Comparison of ENCODE assay signal across 9 cellular contexts in the genomic region with DNA sequence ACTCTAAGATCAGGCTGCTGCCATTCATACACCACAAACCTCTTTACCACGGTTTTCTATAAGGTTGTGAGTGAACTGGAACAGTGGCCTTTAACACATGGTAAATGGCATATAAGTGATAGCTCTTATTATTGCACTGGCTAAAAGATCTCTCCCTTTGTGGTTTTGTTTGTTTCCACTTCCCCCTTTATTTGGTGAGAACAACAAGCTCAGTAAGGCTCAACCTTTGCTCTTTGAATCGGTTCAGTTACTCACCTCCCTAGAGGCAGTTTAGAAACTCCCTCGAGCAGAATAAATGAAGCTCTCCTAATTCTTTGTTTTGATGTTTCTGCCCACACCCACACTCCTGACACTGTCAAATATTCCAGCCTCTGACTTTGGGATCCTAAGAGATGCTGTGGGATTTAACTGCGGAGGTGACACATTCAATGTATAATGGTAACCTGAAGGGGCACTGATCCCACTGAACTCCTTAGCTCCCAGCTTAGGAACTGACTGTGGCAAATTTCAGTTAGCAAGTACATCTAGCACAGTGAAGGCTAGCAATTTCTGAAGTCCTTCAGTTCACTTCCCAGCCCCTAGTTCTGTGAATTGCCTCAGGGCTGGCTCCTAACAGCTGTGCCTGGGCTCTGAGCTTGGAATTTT. TPM values are rescaled to one million over a fixed set of nuclear protein-coding genes. Genes with fewer than 3 reads are reported as not detected.
DNase-seq lines count a peak whose midpoint lies in the region; ATAC-seq, FAIRE-seq and TF ChIP-seq lines count a peak whose summit lies in the region.
"Had no signal": no experiment of that assay in that cellular context is flagged by ENCODE, and none has a peak within 500 bp of the region (broad histone marks: within the 10 kb centered on the region; RNA-seq: fewer than 3 reads in every experiment).

No MANE protein-coding gene starts in this region.

- WGBS in esophagus squamous epithelium, 2 donors, result 25 to 29% methylated on average over 4 of the region's 4 CpGs

- TF ChIP-seq CTCF in type B pancreatic cell (conservative IDR thresholded peaks at IDR 0.05) (peak; percentile 29), D721Med (IDR thresholded peaks at IDR 0.05; ENCODE audit: insufficient read depth, missing control alignments) (no peak), esophagus squamous epithelium (IDR thresholded peaks at IDR 0.05) (no peak)

- no peaks in the 10 kb centered on the region for H3K9me3 ChIP-seq in T-helper 17 cell (ENCODE audit: control insufficient read depth, low read length, poor library complexity, severe bottlenecking)
- H3K9me3 ChIP-seq in esophagus squamous epithelium, result no peaks in the 10 kb centered on the region
- H3K9me3 ChIP-seq: thyroid gland had no signal

- H3K27me3 ChIP-seq in esophagus squamous epithelium, result no peaks in the 10 kb centered on the region
- H3K27me3 ChIP-seq: thyroid gland had no signal

- H3K27ac ChIP-seq in esophagus squamous epithelium, result no peak overlapping the region
- H3K27ac ChIP-seq: thyroid gland had no signal

- H3K27ac Mint-ChIP-seq in stimulated activated naive CD8-positive, alpha-beta T cell treated with anti-CD3 and anti-CD28 coated beads, Interleukin-15, amount 100 ng/mL, for 72 hours, result no peak overlapping the region
- H3K27ac Mint-ChIP-seq in T-helper 17 cell (no peak overlapping the region), type B pancreatic cell (no peak overlapping the region)

- H3K4me3 Mint-ChIP-seq in stimulated activated naive CD8-positive, alpha-beta T cell treated with anti-CD3 and anti-CD28 coated beads, Interleukin-15, amount 100 ng/mL, for 72 hours, result no peak overlapping the region
- no peak overlapping the region for H3K4me3 Mint-ChIP-seq in T-helper 17 cell
- H3K4me3 Mint-ChIP-seq in type B pancreatic cell, result no peak overlapping the region

- no peak overlapping the region for H3K4me3 ChIP-seq in esophagus squamous epithelium
- H3K4me3 ChIP-seq: thyroid gland had no signal

- in situ Hi-C loops in ACHN (cut with HindIII; ENCODE audit: low pct_ligation_motif_present, low pct_unique_long_range_greater_than_20kb, low sequenced_read_pairs), result no loop called here

- TF ChIP-seq POLR2A in esophagus squamous epithelium (IDR thresholded peaks at IDR 0.05), result no peak

- no peaks in the 10 kb centered on the region for H3K36me3 ChIP-seq in esophagus squamous epithelium
- H3K36me3 ChIP-seq: thyroid gland had no signal

- intact Hi-C loops in esophagus squamous epithelium (cut with DNase I), result no loop called here

- peaks cover 7 to 8% of the 10 kb centered on the region in 2 donors for H3K9me3 Mint-ChIP-seq in stimulated activated naive CD8-positive, alpha-beta T cell treated with anti-CD3 and anti-CD28 coated beads, Interleukin-15, amount 100 ng/mL, for 72 hours
- peaks cover 8% of the 10 kb centered on the region for H3K9me3 Mint-ChIP-seq in type B pancreatic cell

- no peak for DNase-seq in stimulated activated naive CD8-positive, alpha-beta T cell treated with anti-CD3 and anti-CD28 coated beads, Interleukin-15, Interleukin-2, amounts not matched to agents 100 U/mL and 50 U/mL, for 24 hours
- DNase-seq in stimulated activated naive CD8-positive, alpha-beta T cell treated with anti-CD3 and anti-CD28 coated beads, Interleukin-15, amount 100 ng/mL, for 72 hours, result no peak
- DNase-seq in T-helper 17 cell, result no peak
- no peak for DNase-seq in type B pancreatic cell (ENCODE audit: extremely low spot score, unreplicated experiment)
- DNase-seq in D721Med (ENCODE audit: insufficient read length, low spot score), result no peak
- DNase-seq in esophagus squamous epithelium (lab: John Stamatoyannopoulos, UW), result no peak
- DNase-seq in ACHN, result no peak
- DNase-seq: thyroid gland had no signal

- H3K4me1 ChIP-seq in esophagus squamous epithelium, result peaks cover 0 to 4% (median 0%) of the 10 kb centered on the region in 3 donors
- H3K4me1 ChIP-seq: thyroid gland had no signal

- H3K27me3 Mint-ChIP-seq in stimulated activated naive CD8-positive, alpha-beta T cell treated with anti-CD3 and anti-CD28 coated beads, Interleukin-15, amount 100 ng/mL, for 72 hours, result peaks cover 11% of the 10 kb centered on the region
- H3K27me3 Mint-ChIP-seq in T-helper 17 cell (peaks cover 17% of the 10 kb centered on the region), type B pancreatic cell (no peaks in the 10 kb centered on the region)

- no peak for FAIRE-seq in D721Med (lab: Jason Lieb, UNC)

- no peaks in the 10 kb centered on the region for H3K36me3 Mint-ChIP-seq in T-helper 17 cell (ENCODE audit: low read depth)
- H3K36me3 Mint-ChIP-seq in type B pancreatic cell, result no peaks in the 10 kb centered on the region

- peak; percentile 89 for ATAC-seq in stimulated activated naive CD8-positive, alpha-beta T cell treated with anti-CD3 and anti-CD28 coated beads, Interleukin-15, Interleukin-2, amounts not matched to agents 100 U/mL and 50 U/mL, for 24 hours
- ATAC-seq in stimulated activated naive CD8-positive, alpha-beta T cell treated with anti-CD3 and anti-CD28 coated beads, Interleukin-15, amount 100 ng/mL, for 72 hours, result no peak
- ATAC-seq in HG03135 (IDR thresholded peaks at IDR 0.05; ENCODE audit: unreplicated experiment) (peak; percentile 100), T-helper 17 cell (peak; percentile 69)

- peaks cover 9% of the 10 kb centered on the region for H3K4me1 Mint-ChIP-seq in stimulated activated naive CD8-positive, alpha-beta T cell treated with anti-CD3 and anti-CD28 coated beads, Interleukin-15, amount 100 ng/mL, for 72 hours
- H3K4me1 Mint-ChIP-seq in T-helper 17 cell (peaks cover 3% of the 10 kb centered on the region), type B pancreatic cell (ENCODE audit: unreplicated experiment) (peaks cover 7% of the 10 kb centered on the region)

RNA-seq across cellular contexts. Expression of a gene that starts 22.5 kb away (rescaled TPM):
- total RNA-seq in T-helper 17 cell, result 10 to 100 TPM; 64.8 to 75.8 TPM
- 134 and 186 TPM in 2 replicates for total RNA-seq in type B pancreatic cell (ENCODE audit: low replicate concordance)
- 10 to 100 TPM; 69.8 to 94.4 (median 74.4) TPM for total RNA-seq in esophagus squamous epithelium
